ENCODE assay signal across 8 cellular contexts in the genomic region with DNA sequence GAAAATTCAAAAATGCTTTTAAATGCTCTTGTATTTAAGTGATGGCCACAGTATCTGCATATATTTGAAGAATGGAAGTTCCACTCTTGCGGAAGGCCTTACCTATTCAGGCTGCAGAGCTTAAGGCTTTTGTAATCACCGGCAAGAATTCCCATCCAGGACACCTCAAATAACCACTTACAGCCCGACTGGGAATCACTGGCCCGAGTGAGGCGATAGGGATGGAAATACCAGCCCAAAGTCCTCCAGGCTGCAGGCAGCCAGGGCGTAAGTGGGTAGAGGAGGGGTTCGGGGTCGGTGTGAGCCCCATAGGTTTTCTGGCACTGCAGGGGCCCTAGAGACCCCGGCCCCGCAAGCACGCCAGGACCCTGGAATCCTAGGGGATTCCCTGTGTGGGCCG. TPM values are rescaled to one million over a fixed set of nuclear protein-coding genes. Genes with fewer than 3 reads are reported as not detected.
DNase-seq lines count a peak whose midpoint lies in the region; ATAC-seq, FAIRE-seq and TF ChIP-seq lines count a peak whose summit lies in the region.

No MANE protein-coding gene starts in this region.

- H3K36me3 ChIP-seq in Caco-2 (ENCODE audit: control insufficient read depth, insufficient read depth, low read length), result no peaks in the 10 kb centered on the region
- peaks cover 1% of the 10 kb centered on the region for H3K36me3 ChIP-seq in bronchial epithelial cell (ENCODE audit: control insufficient read depth, insufficient read depth, low read length)

- TF ChIP-seq CTCF in Caco-2 (IDR thresholded peaks at IDR 0.05; ENCODE audit: insufficient read depth in 1 of 2, low read depth in 1 of 2, low read length in 1 of 2, severe bottlenecking in 1 of 2, unreplicated experiment in 1 of 2), result no peak
- TF ChIP-seq CTCF in bronchial epithelial cell (IDR thresholded peaks at IDR 0.05; ENCODE audit: insufficient read depth, low read length, severe bottlenecking), result no peak

- CTCF ChIA-PET in Caco-2 (lab: Charles Lee), result no interaction called here

- intact Hi-C loops in Caco-2 (cut with micrococcal nuclease; ENCODE audit: unreplicated experiment), result no loop called here

- DNase-seq in Caco-2, result no peak
- DNase-seq in bronchial epithelial cell (ENCODE audit: low read depth), result no peak
- no peak for DNase-seq in epidermal melanocyte (ENCODE audit: insufficient read length, low spot score)

- peaks cover 25% of the 10 kb centered on the region for H3K4me1 Mint-ChIP-seq in Caco-2 (ENCODE audit: low read depth, unreplicated experiment)

- H3K36me3 Mint-ChIP-seq in Caco-2 (ENCODE audit: insufficient read depth, unreplicated experiment), result peaks cover 32% of the 10 kb centered on the region

- no peak for FAIRE-seq in bronchial epithelial cell (lab: Jason Lieb, UNC)

- H3K4me3 ChIP-seq in Caco-2 (ENCODE audit: low read depth, low read length), result peak overlapping the region; percentile 33
- peak overlapping the region; percentile 43 for H3K4me3 ChIP-seq in bronchial epithelial cell (ENCODE audit: low read depth, low read length)
- H3K4me3 ChIP-seq in mononuclear cell (ENCODE audit: low read length), result peak overlapping the region; percentile 54

- peak overlapping the region; percentile 62 for H3K4me3 Mint-ChIP-seq in Caco-2 (ENCODE audit: unreplicated experiment)

- POLR2A ChIA-PET in Caco-2 (lab: Charles Lee), result no interaction called here

- BruUV-seq in Caco-2 (replicated peaks; lab: Mats Ljungman, UMichigan), result no TSS peak

- ATAC-seq in HG03280 (IDR thresholded peaks at IDR 0.05; ENCODE audit: unreplicated experiment) (peak; percentile 14), HG02798 (IDR thresholded peaks at IDR 0.05; ENCODE audit: poor library complexity, unreplicated experiment) (no peak), GM21825 (IDR thresholded peaks at IDR 0.05; ENCODE audit: unreplicated experiment) (no peak), GM18907 (IDR thresholded peaks at IDR 0.05; ENCODE audit: unreplicated experiment) (no peak)

- H3K9me3 ChIP-seq in Caco-2, result no peaks in the 10 kb centered on the region
- no peaks in the 10 kb centered on the region for H3K9me3 ChIP-seq in mononuclear cell (ENCODE audit: low read depth, low read length)

- H3K27me3 Mint-ChIP-seq in Caco-2 (ENCODE audit: insufficient read depth, unreplicated experiment), result no peaks in the 10 kb centered on the region

- H3K27me3 ChIP-seq in Caco-2 (replicated peaks; ENCODE audit: control insufficient read depth, insufficient read depth, low read length), result no peaks in the 10 kb centered on the region
- no peaks in the 10 kb centered on the region for H3K27me3 ChIP-seq in bronchial epithelial cell (ENCODE audit: control insufficient read depth, insufficient read depth, low read length)
- H3K27me3 ChIP-seq in mononuclear cell (ENCODE audit: insufficient read depth, low read length), result no peaks in the 10 kb centered on the region

- H3K27ac Mint-ChIP-seq in Caco-2 (ENCODE audit: unreplicated experiment), result no peak overlapping the region

- H3K9me3 Mint-ChIP-seq in Caco-2 (ENCODE audit: unreplicated experiment), result no peaks in the 10 kb centered on the region

- H3K4me1 ChIP-seq in Caco-2 (peaks cover 15% of the 10 kb centered on the region; the same call in 1 of the 2 replicates), mononuclear cell (ENCODE audit: insufficient read depth, low read length) (peaks cover 95% of the 10 kb centered on the region)

RNA-seq across cellular contexts. Expression of a gene that starts 9.5 kb away (rescaled TPM):
- total RNA-seq in Caco-2 (2022), result 27.0 and 37.8 TPM in 2 replicates
- 3.1 and 5.8 TPM in 2 replicates for total RNA-seq in bronchial epithelial cell
- total RNA-seq in mononuclear cell, result 17.0 TPM
